In the genomic region with DNA sequence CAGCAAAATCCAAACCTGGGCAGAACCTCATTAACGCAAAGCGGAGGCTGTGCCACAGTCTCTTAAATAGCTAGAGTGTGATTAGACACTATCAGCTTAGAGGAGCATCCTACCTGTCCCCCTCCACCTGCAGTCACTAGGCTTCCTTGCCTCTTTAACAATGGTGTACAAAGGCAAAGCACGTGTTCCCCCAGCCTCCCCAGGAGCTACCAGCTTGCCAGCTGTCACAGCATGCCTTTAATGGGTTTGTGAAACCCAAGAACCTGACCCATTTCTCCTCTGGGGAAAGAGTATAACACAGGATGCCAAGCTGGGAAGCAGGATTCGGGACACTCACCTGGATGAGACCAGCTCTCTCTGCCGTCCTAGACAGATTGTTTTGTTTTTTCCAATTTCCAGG, we compare ENCODE assay signal across 24 cellular contexts. TPM values are rescaled to one million over a fixed set of nuclear protein-coding genes. Genes with fewer than 3 reads are reported as not detected.
DNase-seq lines count a peak whose midpoint lies in the region; ATAC-seq lines count a peak whose summit lies in the region.
"Had no signal": no experiment of that assay in that cellular context is flagged by ENCODE, and none has a peak within 500 bp of the region (broad histone marks: within the 10 kb centered on the region; RNA-seq: fewer than 3 reads in every experiment).

No MANE protein-coding gene starts in this region.

- no peak overlapping the region for H3K4ac ChIP-seq in neuronal stem cell (ENCODE audit: low read length)

- H2BK120ac ChIP-seq in neuronal stem cell (ENCODE audit: low read depth, low read length) = no peak overlapping the region

- H3K9me3 Mint-ChIP-seq in activated naive CD8-positive, alpha-beta T cell treated with anti-CD3 and anti-CD28 coated beads, Interleukin-2, amount 50 U/mL, for 24 hours = no peaks in the 10 kb centered on the region
- H3K9me3 Mint-ChIP-seq: activated T-cell treated with anti-CD3 and anti-CD28 coated beads, Interleukin-2, amount 50 U/mL, for 72 hours; CD4-positive, alpha-beta memory T cell; central memory CD8-positive, alpha-beta T cell; neural crest cell had no signal

- no peak overlapping the region for H2BK15ac ChIP-seq in neuronal stem cell (ENCODE audit: low read length)

- no CpG with 5 or more reads among the region's 5 CpGs for WGBS in neuronal stem cell (ENCODE audit: extremely low coverage in 2 of 2, insufficient read length in 2 of 2, insufficient replicate concordance in 1 of 2), 2 donors

- H3K4me2 ChIP-seq in neuronal stem cell (ENCODE audit: insufficient read depth, low read length, poor library complexity, severe bottlenecking) = no peak overlapping the region

- no peak overlapping the region for H2BK12ac ChIP-seq in neuronal stem cell (ENCODE audit: low read length)

- no peak overlapping the region for H3K4me3 ChIP-seq in neuronal stem cell (ENCODE audit: low read length in 2 of 2)
- H3K4me3 ChIP-seq: pancreas, skin epidermis, upper lobe of right lung had no signal

- no peak overlapping the region for H3K18ac ChIP-seq in neuronal stem cell (ENCODE audit: low read length)

- H3K4me1 Mint-ChIP-seq in activated naive CD8-positive, alpha-beta T cell treated with anti-CD3 and anti-CD28 coated beads, Interleukin-2, amount 50 U/mL, for 24 hours = no peaks in the 10 kb centered on the region
- H3K4me1 Mint-ChIP-seq: CD4-positive, alpha-beta memory T cell; central memory CD8-positive, alpha-beta T cell had no signal

- DNase-seq in cardiac septum (ENCODE audit: low spot score) = peak; percentile 56
- DNase-seq in left cardiac atrium = no peak
- DNase-seq in NCI-H187 (lab: John Stamatoyannopoulos, UW) = peak; percentile 25 to 36
- DNase-seq in NCI-H524 (lab: John Stamatoyannopoulos, UW) = peak; percentile 65 to 79
- no peak for DNase-seq in effector CD8-positive, alpha-beta T cell (lab: John Stamatoyannopoulos, UW)
- no peak for DNase-seq in activated naive CD8-positive, alpha-beta T cell treated with anti-CD3 and anti-CD28 coated beads, Interleukin-2, amount 50 U/mL, for 24 hours
- no peak for DNase-seq in neuronal stem cell (ENCODE audit: low spot score)
- DNase-seq: activated CD4-positive, alpha-beta T cell treated with anti-CD3 and anti-CD28 coated beads, Interleukin-2, amount 50 U/mL, for 4 hours; activated naive CD4-positive, alpha-beta T cell; activated T-cell treated with anti-CD3 and anti-CD28 coated beads, Interleukin-2, amount 50 U/mL, for 72 hours; CD4-positive, alpha-beta memory T cell; EL; mesendoderm; NCI-H1694; NCI-H446 treated with DMSO at 0.1 percent for 48 hours; pancreas; Right ventricle myocardium superior; stimulated activated naive CD4-positive, alpha-beta T cell treated with Interleukin-2 at 50 U/mL for 16 hours; T-helper 2 cell; upper lobe of right lung had no signal

- no peak overlapping the region for H3K27ac Mint-ChIP-seq in activated naive CD8-positive, alpha-beta T cell treated with anti-CD3 and anti-CD28 coated beads, Interleukin-2, amount 50 U/mL, for 24 hours
- H3K27ac Mint-ChIP-seq: activated T-cell treated with anti-CD3 and anti-CD28 coated beads, Interleukin-2, amount 50 U/mL, for 72 hours; CD4-positive, alpha-beta memory T cell had no signal

- H2AFZ ChIP-seq in neuronal stem cell (ENCODE audit: low read length) = no peak overlapping the region

- no peak overlapping the region for H2BK5ac ChIP-seq in neuronal stem cell (ENCODE audit: low read length)

- no peak overlapping the region for H4K91ac ChIP-seq in neuronal stem cell (ENCODE audit: low read depth, low read length, poor library complexity)

- no peaks in the 10 kb centered on the region for H3K36me3 Mint-ChIP-seq in activated naive CD8-positive, alpha-beta T cell treated with anti-CD3 and anti-CD28 coated beads, Interleukin-2, amount 50 U/mL, for 24 hours (ENCODE audit: low read depth)
- H3K36me3 Mint-ChIP-seq: CD4-positive, alpha-beta memory T cell had no signal

- H3K27ac ChIP-seq in neuronal stem cell (replicated peaks; ENCODE audit: low read length) = no peak overlapping the region
- H3K27ac ChIP-seq: pancreas, skin epidermis, upper lobe of right lung had no signal

- no peak overlapping the region for H4K8ac ChIP-seq in neuronal stem cell (ENCODE audit: low read depth, low read length)

- H3K4me3 Mint-ChIP-seq in activated naive CD8-positive, alpha-beta T cell treated with anti-CD3 and anti-CD28 coated beads, Interleukin-2, amount 50 U/mL, for 24 hours = no peak overlapping the region
- H3K4me3 Mint-ChIP-seq: activated T-cell treated with anti-CD3 and anti-CD28 coated beads, Interleukin-2, amount 50 U/mL, for 72 hours; CD4-positive, alpha-beta memory T cell; central memory CD8-positive, alpha-beta T cell; neural crest cell had no signal

- no peaks in the 10 kb centered on the region for H3K79me1 ChIP-seq in neuronal stem cell (ENCODE audit: low read depth, low read length)

- H3K27me3 Mint-ChIP-seq in activated naive CD8-positive, alpha-beta T cell treated with anti-CD3 and anti-CD28 coated beads, Interleukin-2, amount 50 U/mL, for 24 hours = no peaks in the 10 kb centered on the region
- H3K27me3 Mint-ChIP-seq: CD4-positive, alpha-beta memory T cell; central memory CD8-positive, alpha-beta T cell had no signal

- ATAC-seq in left cardiac atrium = no peak
- no peak for ATAC-seq in activated naive CD8-positive, alpha-beta T cell treated with anti-CD3 and anti-CD28 coated beads, Interleukin-2, amount 50 U/mL, for 24 hours
- ATAC-seq: activated T-cell treated with anti-CD3 and anti-CD28 coated beads, Interleukin-2, amount 50 U/mL, for 72 hours; Panc1; pancreas; upper lobe of right lung had no signal

- intact Hi-C loops in cardiac septum (cut with DNase I) (no loop called here), left cardiac atrium (cut with DNase I) (no loop called here)

- H3K9me3 ChIP-seq in neuronal stem cell (replicated peaks in 1 of 2; ENCODE audit: control insufficient read depth in 2 of 2, insufficient read depth in 1 of 2, low read depth in 1 of 2, low read length in 2 of 2) = no peaks in the 10 kb centered on the region
- H3K9me3 ChIP-seq: pancreas, upper lobe of right lung had no signal

- no peak overlapping the region for H2AK5ac ChIP-seq in neuronal stem cell (ENCODE audit: low read depth, low read length)

- H3K23ac ChIP-seq in neuronal stem cell (ENCODE audit: low read depth, low read length, poor library complexity) = no peak overlapping the region

- H3K9ac ChIP-seq in neuronal stem cell (ENCODE audit: low read depth, low read length, poor library complexity) = no peak overlapping the region

- H3K14ac ChIP-seq in neuronal stem cell (ENCODE audit: low read length) = no peak overlapping the region

- no peaks in the 10 kb centered on the region for H3K36me3 ChIP-seq in neuronal stem cell (replicated peaks in 1 of 2; ENCODE audit: control insufficient read depth in 2 of 2, insufficient read depth in 2 of 2, low read length in 2 of 2)
- H3K36me3 ChIP-seq: pancreas, upper lobe of right lung had no signal

- no peaks in the 10 kb centered on the region for H3K27me3 ChIP-seq in neuronal stem cell (ENCODE audit: control insufficient read depth in 3 of 3, insufficient read depth in 3 of 3, low read depth in 1 of 3, low read length in 3 of 3)
- H3K27me3 ChIP-seq: pancreas, upper lobe of right lung had no signal

- H3K4me1 ChIP-seq in neuronal stem cell (ENCODE audit: control insufficient read depth in 2 of 2, insufficient read depth in 1 of 2, low read depth in 1 of 2, low read length in 2 of 2) = peaks cover 0 to 2% of the 10 kb centered on the region in 2 donors
- H3K4me1 ChIP-seq: pancreas, upper lobe of right lung had no signal

RNA-seq across cellular contexts. Expression of a gene that starts 37.2 kb away (rescaled TPM):
- total RNA-seq in cardiac septum = 17.2 TPM
- total RNA-seq in left cardiac atrium = 10 to 100 TPM; 12.1 to 17.0 TPM
- not detected for polyA plus RNA-seq in neuronal stem cell (2013, experiment 1 of 2)
- not detected for polyA plus RNA-seq in neuronal stem cell (2013, experiment 2 of 2)
- total RNA-seq: CD4-positive, alpha-beta memory T cell had no signal
- polyA plus RNA-seq: CD4-positive, alpha-beta memory T cell had no signal

Comparison
In these comparisons a context has a peak if more than half of its experiments do, and no peak if none do; other contexts are left out.
1. DNase-seq: peak in cardiac septum (single experiment), NCI-H187 (2 of 2) and NCI-H524 (2 of 2); none in left cardiac atrium (single experiment), effector CD8-positive, alpha-beta T cell (single experiment), activated naive CD8-positive, alpha-beta T cell treated with anti-CD3 and anti-CD28 coated beads, Interleukin-2, amount 50 U/mL, for 24 hours (single experiment) and neuronal stem cell (single experiment).